9 cellular contexts compared by ENCODE assay signal in the genomic region with DNA sequence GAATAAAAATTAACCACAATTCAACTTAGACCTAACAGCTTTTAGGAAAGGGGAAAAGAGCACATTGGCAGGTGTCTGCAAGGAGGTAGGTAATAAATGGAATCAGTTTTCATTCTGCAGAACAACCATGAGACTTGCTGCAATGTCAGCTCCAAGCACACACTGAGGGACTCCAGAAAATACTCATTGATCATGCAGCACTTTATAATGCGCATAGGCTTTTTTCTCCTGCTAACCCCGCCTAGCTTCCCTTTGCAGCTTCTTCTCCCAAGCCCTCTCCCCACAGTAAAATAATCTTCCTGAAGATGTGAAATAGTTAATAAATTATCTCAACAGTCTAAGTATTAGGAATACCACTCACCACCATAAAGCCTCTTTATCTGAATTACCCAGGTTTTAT. TPM values are rescaled to one million over a fixed set of nuclear protein-coding genes. Genes with fewer than 3 reads are reported as not detected.
DNase-seq lines count a peak whose midpoint lies in the region; ATAC-seq, FAIRE-seq and TF ChIP-seq lines count a peak whose summit lies in the region.
"Had no signal": no experiment of that assay in that cellular context is flagged by ENCODE, and none has a peak within 500 bp of the region (broad histone marks: within the 10 kb centered on the region; RNA-seq: fewer than 3 reads in every experiment).

No MANE protein-coding gene starts in this region.

- H3K4me3 Mint-ChIP-seq in activated naive CD4-positive, alpha-beta T cell treated with anti-CD3 and anti-CD28 coated beads, Interleukin-2, amount 50 U/mL, for 24 hours: peak overlapping the region; percentile 79
- peak overlapping the region; percentile 6; the same call in 1 of the 2 replicates for H3K4me3 Mint-ChIP-seq in WTC11

- H3K4me1 ChIP-seq in subcutaneous abdominal adipose tissue (ENCODE audit: control insufficient read depth in 5 of 5, insufficient read depth in 5 of 5, low read length in 5 of 5): peaks cover 0 to 28% (median 15%) of the 10 kb centered on the region in 5 donors

- no peaks in the 10 kb centered on the region for H3K27me3 Mint-ChIP-seq in activated naive CD4-positive, alpha-beta T cell treated with anti-CD3 and anti-CD28 coated beads, Interleukin-2, amount 50 U/mL, for 24 hours
- H3K27me3 Mint-ChIP-seq in WTC11 (ENCODE audit: low read depth): no peaks in the 10 kb centered on the region

- no peaks in the 10 kb centered on the region for H3K9me3 ChIP-seq in subcutaneous abdominal adipose tissue (ENCODE audit: control insufficient read depth in 5 of 5, low read length in 5 of 5)

- FAIRE-seq in GM12891 (lab: Jason Lieb, UNC): no peak

- no peak for TF ChIP-seq POLR2A in GM12891 (IDR thresholded peaks at IDR 0.05; ENCODE audit: low read depth, low read length)

- peak overlapping the region; percentile 93 for H3K27ac ChIP-seq in subcutaneous abdominal adipose tissue (ENCODE audit: low read depth, low read length)

- CTCF ChIA-PET in WTC11 (lab: Charles Lee): no interaction called here

- H3K9me3 Mint-ChIP-seq in activated naive CD4-positive, alpha-beta T cell treated with anti-CD3 and anti-CD28 coated beads, Interleukin-2, amount 50 U/mL, for 24 hours: no peaks in the 10 kb centered on the region
- H3K9me3 Mint-ChIP-seq in WTC11: no peaks in the 10 kb centered on the region

- H3K36me3 ChIP-seq in subcutaneous abdominal adipose tissue (ENCODE audit: control insufficient read depth in 5 of 5, insufficient read depth in 5 of 5, low read length in 5 of 5): no peaks in the 10 kb centered on the region

- ATAC-seq in WTC11: peak; percentile 27; the same call in 1 of the 2 replicates
- no peak for ATAC-seq in GM21723 (IDR thresholded peaks at IDR 0.05; ENCODE audit: unreplicated experiment)

- H3K4me1 Mint-ChIP-seq in activated naive CD4-positive, alpha-beta T cell treated with anti-CD3 and anti-CD28 coated beads, Interleukin-2, amount 50 U/mL, for 24 hours: peaks cover 51% of the 10 kb centered on the region
- peaks cover 28% of the 10 kb centered on the region for H3K4me1 Mint-ChIP-seq in WTC11

- POLR2A ChIA-PET in WTC11 (lab: Charles Lee): no interaction called here

- DNase-seq in activated naive CD4-positive, alpha-beta T cell treated with Interleukin-2 at 50 U/mL for 16 hours: no peak
- DNase-seq in WTC11 (ENCODE audit: low spot score) (no peak), fibroblast of villous mesenchyme (ENCODE audit: low read depth) (no peak), NCI-H1105 (lab: John Stamatoyannopoulos, UW) (no peak), GM12891 (ENCODE audit: insufficient read length, low spot score) (no peak)
- DNase-seq: small intestine had no signal

- H3K4me3 ChIP-seq in fibroblast of villous mesenchyme (ENCODE audit: low read depth, low read length): peak overlapping the region; percentile 67
- H3K4me3 ChIP-seq in subcutaneous abdominal adipose tissue (ENCODE audit: low read depth in 1 of 5, low read length in 5 of 5): peak overlapping the region in 3 of 5 donors; percentile 7 to 92 (median 36)

- H3K27ac Mint-ChIP-seq in activated naive CD4-positive, alpha-beta T cell treated with anti-CD3 and anti-CD28 coated beads, Interleukin-2, amount 50 U/mL, for 24 hours: peak overlapping the region; percentile 72
- no peak overlapping the region for H3K27ac Mint-ChIP-seq in WTC11

- H3K9ac ChIP-seq in subcutaneous abdominal adipose tissue (ENCODE audit: low read length in 5 of 5): peak overlapping the region in 2 of 5 donors; percentile 3 to 92

- H3K27me3 ChIP-seq in subcutaneous abdominal adipose tissue (ENCODE audit: control insufficient read depth in 5 of 5, insufficient read depth in 4 of 5, low read length in 5 of 5): no peaks in the 10 kb centered on the region

- no peaks in the 10 kb centered on the region for H3K36me3 Mint-ChIP-seq in activated naive CD4-positive, alpha-beta T cell treated with anti-CD3 and anti-CD28 coated beads, Interleukin-2, amount 50 U/mL, for 24 hours
- H3K36me3 Mint-ChIP-seq in WTC11: no peaks in the 10 kb centered on the region

- TF ChIP-seq CTCF in WTC11 (IDR thresholded peaks at IDR 0.05): no peak
- TF ChIP-seq CTCF in fibroblast of villous mesenchyme (IDR thresholded peaks at IDR 0.05; ENCODE audit: insufficient read depth, low read depth, low read length): no peak

TF ChIP-seq in WTC11, 78 proteins besides CTCF, POLR2A, EP300 and RAD21 (continues in another document):
- TF ChIP-seq ZNF396 (CRISPR knock-in tag; IDR thresholded peaks at IDR 0.05; ENCODE audit: borderline replicate concordance) (no peak), ZNF232 (CRISPR knock-in tag; IDR thresholded peaks at IDR 0.05) (no peak), TEAD1 (CRISPR knock-in tag; IDR thresholded peaks at IDR 0.05) (no peak), ELF4 (CRISPR knock-in tag; IDR thresholded peaks at IDR 0.05; ENCODE audit: low read depth) (no peak)
- TF ChIP-seq, protein P1, sequence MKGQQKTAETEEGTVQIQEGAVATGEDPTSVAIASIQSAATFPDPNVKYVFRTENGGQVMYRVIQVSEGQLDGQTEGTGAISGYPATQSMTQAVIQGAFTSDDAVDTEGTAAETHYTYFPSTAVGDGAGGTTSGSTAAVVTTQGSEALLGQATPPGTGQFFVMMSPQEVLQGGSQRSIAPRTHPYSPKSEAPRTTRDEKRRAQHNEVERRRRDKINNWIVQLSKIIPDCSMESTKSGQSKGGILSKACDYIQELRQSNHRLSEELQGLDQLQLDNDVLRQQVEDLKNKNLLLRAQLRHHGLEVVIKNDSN (CRISPR knock-in tag; IDR thresholded peaks at IDR 0.05): no peak
- TF ChIP-seq, protein P2, sequence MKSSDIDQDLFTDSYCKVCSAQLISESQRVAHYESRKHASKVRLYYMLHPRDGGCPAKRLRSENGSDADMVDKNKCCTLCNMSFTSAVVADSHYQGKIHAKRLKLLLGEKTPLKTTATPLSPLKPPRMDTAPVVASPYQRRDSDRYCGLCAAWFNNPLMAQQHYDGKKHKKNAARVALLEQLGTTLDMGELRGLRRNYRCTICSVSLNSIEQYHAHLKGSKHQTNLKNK (CRISPR knock-in tag; IDR thresholded peaks at IDR 0.05): no peak
- TF ChIP-seq, protein P3, sequence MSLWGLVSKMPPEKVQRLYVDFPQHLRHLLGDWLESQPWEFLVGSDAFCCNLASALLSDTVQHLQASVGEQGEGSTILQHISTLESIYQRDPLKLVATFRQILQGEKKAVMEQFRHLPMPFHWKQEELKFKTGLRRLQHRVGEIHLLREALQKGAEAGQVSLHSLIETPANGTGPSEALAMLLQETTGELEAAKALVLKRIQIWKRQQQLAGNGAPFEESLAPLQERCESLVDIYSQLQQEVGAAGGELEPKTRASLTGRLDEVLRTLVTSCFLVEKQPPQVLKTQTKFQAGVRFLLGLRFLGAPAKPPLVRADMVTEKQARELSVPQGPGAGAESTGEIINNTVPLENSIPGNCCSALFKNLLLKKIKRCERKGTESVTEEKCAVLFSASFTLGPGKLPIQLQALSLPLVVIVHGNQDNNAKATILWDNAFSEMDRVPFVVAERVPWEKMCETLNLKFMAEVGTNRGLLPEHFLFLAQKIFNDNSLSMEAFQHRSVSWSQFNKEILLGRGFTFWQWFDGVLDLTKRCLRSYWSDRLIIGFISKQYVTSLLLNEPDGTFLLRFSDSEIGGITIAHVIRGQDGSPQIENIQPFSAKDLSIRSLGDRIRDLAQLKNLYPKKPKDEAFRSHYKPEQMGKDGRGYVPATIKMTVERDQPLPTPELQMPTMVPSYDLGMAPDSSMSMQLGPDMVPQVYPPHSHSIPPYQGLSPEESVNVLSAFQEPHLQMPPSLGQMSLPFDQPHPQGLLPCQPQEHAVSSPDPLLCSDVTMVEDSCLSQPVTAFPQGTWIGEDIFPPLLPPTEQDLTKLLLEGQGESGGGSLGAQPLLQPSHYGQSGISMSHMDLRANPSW (CRISPR knock-in tag; conservative IDR thresholded peaks at IDR 0.05; ENCODE audit: low read depth): no peak

TF ChIP-seq in GM12891, 5 proteins besides CTCF, POLR2A, EP300 and RAD21:
- TF ChIP-seq TAF1 (IDR thresholded peaks at IDR 0.05; ENCODE audit: low read depth, low read length): no peak
- no peak for TF ChIP-seq SPI1 (IDR thresholded peaks at IDR 0.05; ENCODE audit: low read depth, low read length)
- TF ChIP-seq PAX5 (IDR thresholded peaks at IDR 0.05; ENCODE audit: insufficient read depth, low read length, severe bottlenecking): no peak
- no peak for TF ChIP-seq POU2F2 (IDR thresholded peaks at IDR 0.05; ENCODE audit: low read depth, low read length)
- TF ChIP-seq POLR2AphosphoS5 (IDR thresholded peaks at IDR 0.05; ENCODE audit: low read depth, low read length): no peak

RNA-seq across cellular contexts. Expression of a gene that starts 36.9 kb away (rescaled TPM):
- total RNA-seq in WTC11 (2021): 66.9 to 76.0 TPM (median 71.0 TPM) in 3 replicates
- 53.5 and 80.7 TPM in 2 replicates for total RNA-seq in fibroblast of villous mesenchyme
- 18.2 TPM for polyA plus RNA-seq in GM12891 (2012; ENCODE audit: low read depth, missing spikeins)
